Comparison of ENCODE assay signal across 19 cellular contexts in the genomic region with DNA sequence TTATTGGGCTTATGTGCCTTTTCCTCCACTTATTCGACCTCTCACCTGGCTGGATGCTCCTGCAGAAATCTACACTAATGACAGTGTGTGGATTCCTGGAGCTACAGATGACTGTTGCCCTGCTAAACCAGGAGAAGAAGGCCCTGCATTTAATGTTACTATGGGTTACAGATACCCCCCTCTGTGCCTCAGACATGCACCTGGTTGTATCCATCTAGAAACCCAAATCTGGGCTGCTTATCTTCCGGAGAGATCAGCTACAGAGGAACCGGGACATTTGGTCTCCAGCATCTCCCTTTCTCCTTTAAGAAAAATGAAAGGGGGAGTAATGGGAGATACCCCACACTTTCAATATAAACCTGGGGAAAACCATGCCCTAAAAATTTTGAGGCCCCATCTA.
A peak's percentile ranks its signal among the peaks of the same experiment; 100 is the strongest.
DNase-seq lines count a peak whose midpoint lies in the region; TF ChIP-seq lines count a peak whose summit lies in the region.
"Had no signal": no experiment of that assay in that cellular context is flagged by ENCODE, and none has a peak within 500 bp of the region (broad histone marks: within the 10 kb centered on the region; RNA-seq: fewer than 3 reads in every experiment).

No MANE protein-coding gene starts in this region.

- DNase-seq in Caco-2 (no peak), SJCRH30 (peak; percentile 53 to 73), trophoblast cell (no peak), HuH-7 (ENCODE audit: low spot score) (no peak), NCI-H1694 (lab: John Stamatoyannopoulos, UW) (no peak)
- DNase-seq in activated naive CD4-positive, alpha-beta T cell treated with anti-CD3 and anti-CD28 coated beads, Interleukin-2, amount 50 U/mL, for 16 hours, result no peak
- DNase-seq: 8988T; ACHN; BE2C; C1 segment of cervical spinal cord; Calu3; CD4-positive, alpha-beta memory T cell; CD4-positive, CD25-positive, alpha-beta regulatory T cell; CD8-positive, alpha-beta memory T cell; COR-L47; DMS79 treated with DMSO at 0.1 percent for 48 hours; GF-D8 had no signal

- BruUV-seq in Caco-2 (replicated peaks; lab: Mats Ljungman, UMichigan), result no TSS peak

- no peaks in the 10 kb centered on the region for H3K36me3 Mint-ChIP-seq in Caco-2 (ENCODE audit: insufficient read depth, unreplicated experiment)
- H3K36me3 Mint-ChIP-seq: CD14-positive monocyte; CD4-positive, CD25-positive, alpha-beta regulatory T cell; CD8-positive, alpha-beta memory T cell had no signal

- H3K4me1 Mint-ChIP-seq in Caco-2 (ENCODE audit: low read depth, unreplicated experiment), result no peaks in the 10 kb centered on the region
- H3K4me1 Mint-ChIP-seq: CD14-positive monocyte; CD4-positive, alpha-beta memory T cell; CD4-positive, CD25-positive, alpha-beta regulatory T cell; CD8-positive, alpha-beta memory T cell had no signal

- H3K27ac Mint-ChIP-seq in Caco-2 (ENCODE audit: unreplicated experiment), result peak overlapping the region; percentile 19
- H3K27ac Mint-ChIP-seq: CD14-positive monocyte; CD4-positive, alpha-beta memory T cell; CD4-positive, CD25-positive, alpha-beta regulatory T cell; CD8-positive, alpha-beta memory T cell had no signal

- no peak overlapping the region for H4K8ac ChIP-seq in trophoblast cell (ENCODE audit: low read depth, low read length)

- intact Hi-C loops in Caco-2 (cut with micrococcal nuclease; ENCODE audit: unreplicated experiment), result no loop called here

- H3K79me2 ChIP-seq in trophoblast cell (ENCODE audit: control insufficient read depth, insufficient read depth, low read length, poor library complexity), result peaks cover 1% of the 10 kb centered on the region

- no peak overlapping the region for H3K4me2 ChIP-seq in trophoblast cell (ENCODE audit: low read length)
- H3K4me2 ChIP-seq: BLaER1 had no signal

- peaks cover 2% of the 10 kb centered on the region for H3K27me3 Mint-ChIP-seq in Caco-2 (ENCODE audit: insufficient read depth, unreplicated experiment)
- H3K27me3 Mint-ChIP-seq: CD4-positive, alpha-beta memory T cell; CD4-positive, CD25-positive, alpha-beta regulatory T cell had no signal

- H3K23ac ChIP-seq in trophoblast cell (ENCODE audit: low read length), result no peak overlapping the region

- H2BK12ac ChIP-seq in trophoblast cell (ENCODE audit: low read length), result peak overlapping the region; percentile 15

- no peak overlapping the region for H2AFZ ChIP-seq in trophoblast cell (ENCODE audit: insufficient read depth, low read length, poor library complexity)

- TF ChIP-seq CTCF in Caco-2 (IDR thresholded peaks at IDR 0.05; ENCODE audit: insufficient read depth in 1 of 2, low read depth in 1 of 2, low read length in 1 of 2, severe bottlenecking in 1 of 2, unreplicated experiment in 1 of 2), result no peak

- H3K4me1 ChIP-seq in Caco-2 (no peaks in the 10 kb centered on the region), SJCRH30 (peaks cover 5% of the 10 kb centered on the region; the same call in 1 of the 2 replicates), trophoblast cell (ENCODE audit: control insufficient read depth in 1 of 2, insufficient read depth in 2 of 2, low read length in 2 of 2) (peaks cover 4 to 6% of the 10 kb centered on the region in 2 experiments)
- H3K4me1 ChIP-seq: BLaER1 had no signal

- CTCF ChIA-PET in Caco-2 (lab: Charles Lee), result no interaction called here

- H3K9me3 Mint-ChIP-seq in Caco-2 (ENCODE audit: unreplicated experiment), result peaks cover 22% of the 10 kb centered on the region

- H3K4me3 Mint-ChIP-seq in Caco-2 (ENCODE audit: unreplicated experiment), result no peak overlapping the region
- H3K4me3 Mint-ChIP-seq: CD14-positive monocyte; CD4-positive, alpha-beta memory T cell; CD4-positive, CD25-positive, alpha-beta regulatory T cell; CD8-positive, alpha-beta memory T cell had no signal

- no peaks in the 10 kb centered on the region for H3K27me3 ChIP-seq in Caco-2 (replicated peaks; ENCODE audit: control insufficient read depth, insufficient read depth, low read length)
- no peaks in the 10 kb centered on the region for H3K27me3 ChIP-seq in SJCRH30
- H3K27me3 ChIP-seq in trophoblast cell (ENCODE audit: insufficient read depth, low read length), result no peaks in the 10 kb centered on the region
- H3K27me3 ChIP-seq: BE2C, BLaER1 had no signal

- no peak overlapping the region for H2AK5ac ChIP-seq in trophoblast cell (ENCODE audit: low read length)

- no peak overlapping the region for H3K18ac ChIP-seq in trophoblast cell (ENCODE audit: low read length)

- H3K27ac ChIP-seq in SJCRH30 (no peak overlapping the region), trophoblast cell (ENCODE audit: low read depth, low read length) (no peak overlapping the region)
- H3K27ac ChIP-seq: BLaER1 had no signal

- no peak overlapping the region for H2BK120ac ChIP-seq in trophoblast cell (ENCODE audit: insufficient read depth, low read length, poor library complexity)

- no CpG with 5 or more reads among the region's 3 CpGs for WGBS in trophoblast cell (ENCODE audit: extremely low coverage, insufficient coverage, insufficient read length)

- H3K36me3 ChIP-seq in Caco-2 (ENCODE audit: control insufficient read depth, insufficient read depth, low read length) (no peaks in the 10 kb centered on the region), SJCRH30 (no peaks in the 10 kb centered on the region), trophoblast cell (ENCODE audit: control insufficient read depth in 1 of 2, insufficient read depth in 2 of 2, low read length in 2 of 2) (no peaks in the 10 kb centered on the region)
- H3K36me3 ChIP-seq: BE2C, BLaER1 had no signal

- POLR2A ChIA-PET in Caco-2 (lab: Charles Lee), result no interaction called here

- H4K12ac ChIP-seq in trophoblast cell (ENCODE audit: low read depth, low read length), result no peak overlapping the region

- H3K79me1 ChIP-seq in trophoblast cell (ENCODE audit: low read length), result peaks cover 6% of the 10 kb centered on the region

- H3K9me3 ChIP-seq in Caco-2 (no peaks in the 10 kb centered on the region), SJCRH30 (replicated peaks) (no peaks in the 10 kb centered on the region), trophoblast cell (ENCODE audit: insufficient read depth, low read depth, low read length) (no peaks in the 10 kb centered on the region)

- no peak overlapping the region for H3K9ac ChIP-seq in trophoblast cell (ENCODE audit: low read length)
- H3K9ac ChIP-seq: BLaER1 had no signal

- no peak overlapping the region for H3K14ac ChIP-seq in trophoblast cell (ENCODE audit: low read length)

- H2BK5ac ChIP-seq in trophoblast cell (ENCODE audit: low read depth, low read length, poor library complexity), result no peak overlapping the region

- no peak overlapping the region for H3K4ac ChIP-seq in trophoblast cell (ENCODE audit: low read depth, low read length)

- no peak overlapping the region for H3K4me3 ChIP-seq in Caco-2 (ENCODE audit: low read depth, low read length)
- no peak overlapping the region for H3K4me3 ChIP-seq in SJCRH30
- H3K4me3 ChIP-seq in trophoblast cell (ENCODE audit: low read depth, low read length), result no peak overlapping the region
- H3K4me3 ChIP-seq: BLaER1 had no signal

- no peak overlapping the region for H4K91ac ChIP-seq in trophoblast cell (ENCODE audit: low read depth, low read length)

Comparison
In these comparisons a context has a peak if more than half of its experiments do, and no peak if none do; other contexts are left out.
1. DNase-seq: peak in SJCRH30 (2 of 2); none in Caco-2 (0 of 2), trophoblast cell (0 of 2), HuH-7 (single experiment), NCI-H1694 (single experiment) and activated naive CD4-positive, alpha-beta T cell treated with anti-CD3 and anti-CD28 coated beads, Interleukin-2, amount 50 U/mL, for 16 hours (single experiment).